ENCODE assay signal across 9 cellular contexts in the genomic region with DNA sequence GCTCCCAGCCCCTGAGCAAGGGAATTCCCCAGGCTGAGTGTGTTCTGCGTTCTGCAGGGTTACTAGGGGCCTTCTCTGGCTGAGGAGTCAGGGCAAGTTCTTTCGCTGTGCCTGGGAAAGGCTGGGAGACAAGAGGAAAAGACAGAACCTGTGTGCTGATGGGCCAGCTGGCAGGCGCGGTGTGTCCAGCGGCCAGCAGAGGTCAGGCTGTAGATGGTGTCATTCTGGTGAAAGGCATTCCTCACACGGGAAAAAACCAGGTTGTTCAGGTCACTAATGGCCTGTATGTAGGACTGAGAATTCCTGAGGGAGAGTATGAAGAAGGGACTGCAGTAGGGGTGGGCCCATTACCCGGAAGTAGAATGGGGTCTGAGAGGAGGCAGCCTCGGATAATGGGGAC. TPM values are rescaled to one million over a fixed set of nuclear protein-coding genes. Genes with fewer than 3 reads are reported as not detected.
DNase-seq lines count a peak whose midpoint lies in the region; ATAC-seq, FAIRE-seq and TF ChIP-seq lines count a peak whose summit lies in the region.
"Not testable (repeated sequence)": the region's sequence is repeated elsewhere in the genome, so short reads cannot be mapped to it uniquely, and the experiment has no call there.
"Had no signal": no experiment of that assay in that cellular context is flagged by ENCODE, and none has a peak within 500 bp of the region (broad histone marks: within the 10 kb centered on the region; RNA-seq: fewer than 3 reads in every experiment).

No MANE protein-coding gene starts in this region.

- in situ Hi-C loops in G401 (cut with HindIII; ENCODE audit: low sequenced_read_pairs) = not testable (repeated sequence)

- TF ChIP-seq POLR2A in Peyer's patch (IDR thresholded peaks at IDR 0.05) = not testable (repeated sequence)

- not testable (repeated sequence) for H3K4me1 Mint-ChIP-seq in brain

- H3K36me3 Mint-ChIP-seq in brain = not testable (repeated sequence)

- not testable (repeated sequence) for H3K36me3 ChIP-seq in Peyer's patch; kidney epithelial cell (ENCODE audit: control insufficient read depth, insufficient read depth, low read length); pancreas

- not testable (repeated sequence) for H3K9me3 ChIP-seq in Peyer's patch, pancreas

- H3K4me1 ChIP-seq in Peyer's patch, pancreas: not testable (repeated sequence)

- FAIRE-seq in HTR-8/SVneo (lab: Jason Lieb, UNC) = peak; percentile 49
- not testable (repeated sequence) for FAIRE-seq in pancreas (lab: Jason Lieb, UNC)

- H3K4me3 Mint-ChIP-seq in brain = not testable (repeated sequence)

- H3K27ac Mint-ChIP-seq in brain = not testable (repeated sequence)

- H3K27me3 ChIP-seq in Peyer's patch; kidney epithelial cell (ENCODE audit: control insufficient read depth, insufficient read depth, low read length); pancreas: not testable (repeated sequence)

- not testable (repeated sequence) for H3K9me3 Mint-ChIP-seq in brain

- DNase-seq in G401 (ENCODE audit: low spot score) (peak; percentile 1), HTR-8/SVneo (ENCODE audit: insufficient read length, low spot score) (peak; percentile 0), Peyer's patch (peak in 2 of 3 donors; percentile 63 to 65), pancreas (peak in 2 of 6 donors; percentile 11 to 57)
- not testable (repeated sequence) for DNase-seq in fibroblast of mammary gland (ENCODE audit: low read depth); kidney epithelial cell (ENCODE audit: low read depth)

- H3K4me3 ChIP-seq in Peyer's patch; fibroblast of mammary gland (ENCODE audit: control insufficient read depth, low read depth, low read length); kidney epithelial cell (ENCODE audit: low read depth, low read length); pancreas: not testable (repeated sequence)

- 20 to 24% methylated on average over 8 of the region's 8 CpGs for WGBS in pancreas, 2 donors

- TF ChIP-seq CTCF in 22Rv1 (IDR thresholded peaks at IDR 0.05) = peak; percentile 59
- peak in 4 of 6 experiments; percentile 21 to 75 (median 67) for TF ChIP-seq CTCF in Peyer's patch (IDR thresholded peaks at IDR 0.05)
- TF ChIP-seq CTCF in brain (conservative IDR thresholded peaks at IDR 0.05) = peak; percentile 22 to 37
- peak; percentile 10 for TF ChIP-seq CTCF in fibroblast of mammary gland (conservative IDR thresholded peaks at IDR 0.05; ENCODE audit: control insufficient read depth, insufficient read depth, low read depth, low read length)
- peak; percentile 55 for TF ChIP-seq CTCF in kidney epithelial cell (IDR thresholded peaks at IDR 0.05; ENCODE audit: insufficient read depth, low read length, poor library complexity, severe bottlenecking)
- peak in 3 of 4 donors; percentile 28 to 44 (median 32) for TF ChIP-seq CTCF in pancreas (IDR thresholded peaks at IDR 0.05)

- ATAC-seq in pancreas = peak; percentile 78 to 95 (median 84)

- not testable (repeated sequence) for H3K27me3 Mint-ChIP-seq in brain

- not testable (repeated sequence) for H3K27ac ChIP-seq in 22Rv1, Peyer's patch, pancreas

- intact Hi-C loops in pancreas (cut with DNase I) = not testable (repeated sequence)

RNA-seq across cellular contexts. Expression of gene CYP4A11, which starts 6.4 kb away (rescaled TPM):
- total RNA-seq in G401 (2014; rRNA removed; shearing (Covaris generic)) = not detected in 2 replicates
- 1 to 10 TPM in 3 of 4 donors, not detected in 1; 1.1 to 9.1 (median 4.7) TPM for total RNA-seq in Peyer's patch
- 0.15 TPM for polyA plus RNA-seq in brain (ENCODE audit: insufficient read depth, low read depth, low replicate concordance)
- not detected in 2 replicates for total RNA-seq in kidney epithelial cell
- under 1 TPM in 4 of 6 donors, not detected in 2; 0.26 to 0.74 (median 0.35) TPM for total RNA-seq in pancreas
- under 1 TPM; 0.23 to 0.87 TPM for polyA plus RNA-seq in pancreas
- total RNA-seq: esophagus muscularis mucosa had no signal

Comparison
In these comparisons a context has a peak if more than half of its experiments do, and no peak if none do; other contexts are left out.
1. CTCF ChIP-seq: peak in every context shown above with its lines; median percentile 67 in Peyer's patch; 59 in 22Rv1; 55 in kidney epithelial cell; 32 in pancreas; 30 in brain; 10 in fibroblast of mammary gland.